In genomic region chr22:39556970-39557811, GRCh38 we compare ENCODE assay signal across 8 cellular contexts. TPM values are rescaled to one million over a fixed set of nuclear protein-coding genes. Genes with fewer than 3 reads are reported as not detected.
A peak's percentile ranks its signal among the peaks of the same experiment; 100 is the strongest.
DNase-seq lines count a peak whose midpoint lies in the region; ATAC-seq and TF ChIP-seq lines count a peak whose summit lies in the region.

No MANE protein-coding gene starts in this region.

- H3K4me1 ChIP-seq in foreskin keratinocyte = no peaks in the 10 kb centered on the region

- no peak for ATAC-seq in foreskin keratinocyte
- ATAC-seq in GM21360 (IDR thresholded peaks at IDR 0.05; ENCODE audit: unreplicated experiment) = no peak

- no peak overlapping the region for H3K27ac ChIP-seq in foreskin keratinocyte

- TF ChIP-seq CTCF in foreskin keratinocyte (conservative IDR thresholded peaks at IDR 0.05) = peak; percentile 54

- in situ Hi-C loops in KBM-7 (cut with MboI; ENCODE audit: low pct_unique_long_range_greater_than_20kb, low sequenced_read_pairs) = no loop called here

- peaks cover 80% of the 10 kb centered on the region for H3K27me3 ChIP-seq in foreskin keratinocyte

- DNase-seq in NCI-H1417 (lab: John Stamatoyannopoulos, UW) = peak in 2 of 3 experiments; percentile 35 to 58
- no peak for DNase-seq in NCI-H1417 treated with DMSO at 0.1 percent for 48 hours (lab: John Stamatoyannopoulos, UW)
- peak; percentile 51 for DNase-seq in activated CD8-positive, alpha-beta memory T cell treated with anti-CD3 and anti-CD28 coated beads, Interleukin-2, amount 50 U/mL, for 4 hours
- DNase-seq in foreskin keratinocyte = no peak
- peak; percentile 33 for DNase-seq in stimulated activated CD4-positive, alpha-beta T cell treated with anti-CD3 and anti-CD28 coated beads, Interleukin-1b, Interleukin-23, amount 100 ng/mL, for 48 hours
- DNase-seq in 8988T = no peak
- DNase-seq in KBM-7 = no peak

RNA-seq across cellular contexts. Expression of gene CACNA1I, which starts 13.4 kb away (rescaled TPM):
- under 0.01 TPM in 1 of 2 replicates, not detected in the other for total RNA-seq in foreskin keratinocyte
- not detected in 2 replicates for polyA plus RNA-seq in foreskin keratinocyte

RNA-seq across cellular contexts. Expression of gene RPS19BP1, which starts 24.6 kb away (rescaled TPM):
- 117 and 125 TPM in 2 replicates for total RNA-seq in foreskin keratinocyte
- polyA plus RNA-seq in foreskin keratinocyte = 192 TPM in 2 replicates

RNA-seq across cellular contexts. Expression of gene ATF4, which starts 36.8 kb away (rescaled TPM):
- total RNA-seq in foreskin keratinocyte = 541 and 610 TPM in 2 replicates
- 662 and 690 TPM in 2 replicates for polyA plus RNA-seq in foreskin keratinocyte

RNA-seq across cellular contexts. Expression of gene MIEF1, which starts 55.1 kb away (rescaled TPM):
- 27.6 and 28.0 TPM in 2 replicates for total RNA-seq in foreskin keratinocyte
- polyA plus RNA-seq in foreskin keratinocyte = 10.0 and 11.2 TPM in 2 replicates

Comparison
In these comparisons a context has a peak if more than half of its experiments do, and no peak if none do; other contexts are left out.
1. DNase-seq: peak in NCI-H1417 (2 of 3), activated CD8-positive, alpha-beta memory T cell treated with anti-CD3 and anti-CD28 coated beads, Interleukin-2, amount 50 U/mL, for 4 hours (single experiment) and stimulated activated CD4-positive, alpha-beta T cell treated with anti-CD3 and anti-CD28 coated beads, Interleukin-1b, Interleukin-23, amount 100 ng/mL, for 48 hours (single experiment); none in NCI-H1417 treated with DMSO at 0.1 percent for 48 hours (single experiment), foreskin keratinocyte (0 of 2), 8988T (single experiment) and KBM-7 (single experiment).